Comparison of ENCODE assay signal across 11 cellular contexts in genomic region chr2:44616616-44617266, GRCh38.
A peak's percentile ranks its signal among the peaks of the same experiment; 100 is the strongest.
DNase-seq lines count a peak whose midpoint lies in the region; ATAC-seq and TF ChIP-seq lines count a peak whose summit lies in the region.
"Had no signal": no experiment of that assay in that cellular context is flagged by ENCODE, and none has a peak within 500 bp of the region (broad histone marks: within the 10 kb centered on the region; RNA-seq: fewer than 3 reads in every experiment).

No MANE protein-coding gene starts in this region.

- H3F3A ChIP-seq in MM.1S (ENCODE audit: insufficient read depth, low read length), result 0 out of 2 replicates have a peak, but pooled peaks cover 3% of the 10 kb centered on the region

- no peaks in the 10 kb centered on the region for H3K79me2 ChIP-seq in MM.1S (ENCODE audit: low read length)

- H2AFZ ChIP-seq in MM.1S (ENCODE audit: low read length), result no peak overlapping the region; the same call in 1 of the 2 replicates

- H3K4me1 ChIP-seq in MM.1S (ENCODE audit: low read length) (peaks cover 33% of the 10 kb centered on the region), tibial nerve (no peaks in the 10 kb centered on the region)
- H3K4me1 ChIP-seq: suprapubic skin had no signal

- H3K9me2 ChIP-seq in MM.1S (replicated peaks; ENCODE audit: insufficient read depth, low read length), result no peaks in the 10 kb centered on the region

- H3K27ac ChIP-seq in MM.1S (ENCODE audit: low read length), result peak overlapping the region; percentile 46; the same call in 1 of the 2 replicates
- no peak overlapping the region for H3K27ac ChIP-seq in tibial nerve
- H3K27ac ChIP-seq in substantia nigra (ENCODE audit: low read depth, low read length, poor library complexity, severe bottlenecking), result no peak overlapping the region
- H3K27ac ChIP-seq: suprapubic skin had no signal

- TF ChIP-seq CTCF in MM.1S (IDR thresholded peaks at IDR 0.05; ENCODE audit: low read length) (no peak), endothelial cell (IDR thresholded peaks at IDR 0.05; ENCODE audit: unreplicated experiment) (no peak), tibial nerve (IDR thresholded peaks at IDR 0.05) (no peak)

- peak overlapping the region; percentile 67 for H3K4me2 ChIP-seq in MM.1S (ENCODE audit: low read depth, low read length)

- no peaks in the 10 kb centered on the region for H3K27me3 Mint-ChIP-seq in activated T-cell treated with anti-CD3 and anti-CD28 coated beads, Interleukin-2, amount 50 U/mL, for 4 hours (ENCODE audit: low read depth)
- H3K27me3 Mint-ChIP-seq in endothelial cell (ENCODE audit: unreplicated experiment), result no peaks in the 10 kb centered on the region

- no peaks in the 10 kb centered on the region for H3K27me3 ChIP-seq in MM.1S (replicated peaks; ENCODE audit: insufficient read depth, low read length)
- no peaks in the 10 kb centered on the region for H3K27me3 ChIP-seq in tibial nerve
- H3K27me3 ChIP-seq: suprapubic skin had no signal

- peaks cover 3% of the 10 kb centered on the region for H3K4me1 Mint-ChIP-seq in activated T-cell treated with anti-CD3 and anti-CD28 coated beads, Interleukin-2, amount 50 U/mL, for 4 hours (ENCODE audit: low read depth)
- H3K4me1 Mint-ChIP-seq in endothelial cell (ENCODE audit: unreplicated experiment), result no peaks in the 10 kb centered on the region

- no peak overlapping the region for H3K27ac Mint-ChIP-seq in endothelial cell (ENCODE audit: unreplicated experiment)

- TF ChIP-seq POLR2A in tibial nerve (IDR thresholded peaks at IDR 0.05), result no peak

- H3K36me3 Mint-ChIP-seq in activated T-cell treated with anti-CD3 and anti-CD28 coated beads, Interleukin-2, amount 50 U/mL, for 4 hours (ENCODE audit: insufficient read depth), result peaks cover 1% of the 10 kb centered on the region
- no peaks in the 10 kb centered on the region for H3K36me3 Mint-ChIP-seq in endothelial cell (ENCODE audit: low read depth, unreplicated experiment)

- H3K9me3 Mint-ChIP-seq in activated T-cell treated with anti-CD3 and anti-CD28 coated beads, Interleukin-2, amount 50 U/mL, for 4 hours, result no peaks in the 10 kb centered on the region
- no peaks in the 10 kb centered on the region for H3K9me3 Mint-ChIP-seq in endothelial cell (ENCODE audit: unreplicated experiment)

- DNase-seq in activated T-cell treated with anti-CD3 and anti-CD28 coated beads, Interleukin-2, amount 50 U/mL, for 4 hours, result no peak
- DNase-seq in activated T-cell treated with anti-CD3 and anti-CD28 coated beads for 4 hours (no peak), MM.1S (peak; percentile 85), pons (ENCODE audit: low spot score) (peak; percentile 3), endothelial cell (ENCODE audit: low spot score) (no peak), tibial nerve (ENCODE audit: low spot score in 2 of 2) (no peak), substantia nigra (lab: John Stamatoyannopoulos, UW) (no peak)
- DNase-seq: amniotic stem cell, hippocampal formation had no signal

- H3K4me3 ChIP-seq in MM.1S (ENCODE audit: low read length), result peak overlapping the region; percentile 37
- H3K4me3 ChIP-seq in tibial nerve, result no peak overlapping the region
- H3K4me3 ChIP-seq: suprapubic skin had no signal

- H4K20me1 ChIP-seq in MM.1S (ENCODE audit: insufficient read depth, low read length), result no peaks in the 10 kb centered on the region

- WGBS in tibial nerve, 2 donors, result 74 to 75% methylated on average over 3 of the region's 3 CpGs

- H3K36me3 ChIP-seq in MM.1S (replicated peaks; ENCODE audit: insufficient read depth, low read length), result no peaks in the 10 kb centered on the region
- H3K36me3 ChIP-seq in tibial nerve, result no peaks in the 10 kb centered on the region
- H3K36me3 ChIP-seq: suprapubic skin had no signal

- H3K4me3 Mint-ChIP-seq in activated T-cell treated with anti-CD3 and anti-CD28 coated beads, Interleukin-2, amount 50 U/mL, for 4 hours, result no peak overlapping the region
- no peak overlapping the region for H3K4me3 Mint-ChIP-seq in endothelial cell (ENCODE audit: unreplicated experiment)

- H3K9me3 ChIP-seq in MM.1S (replicated peaks; ENCODE audit: insufficient read depth, low read length) (no peaks in the 10 kb centered on the region), tibial nerve (no peaks in the 10 kb centered on the region)
- H3K9me3 ChIP-seq: suprapubic skin had no signal

- ATAC-seq in activated T-cell treated with anti-CD3 and anti-CD28 coated beads, Interleukin-2, amount 50 U/mL, for 4 hours, result peak; percentile 94 to 95
- peak; percentile 76 for ATAC-seq in GM21825 (IDR thresholded peaks at IDR 0.05; ENCODE audit: unreplicated experiment)

- no peak for TF ChIP-seq EP300 in tibial nerve (IDR thresholded peaks at IDR 0.05)

- H3K9ac ChIP-seq in MM.1S (ENCODE audit: low read length), result peak overlapping the region; percentile 14; the same call in 1 of the 2 replicates

Comparison
In these comparisons a context has a peak if more than half of its experiments do, and no peak if none do; other contexts are left out.
1. DNase-seq: peak in MM.1S (single experiment) and pons (single experiment); none in activated T-cell treated with anti-CD3 and anti-CD28 coated beads, Interleukin-2, amount 50 U/mL, for 4 hours (single experiment), activated T-cell treated with anti-CD3 and anti-CD28 coated beads for 4 hours (single experiment), endothelial cell (single experiment), tibial nerve (0 of 2) and substantia nigra (0 of 49).